In genomic region chrX:121853762-121854613, GRCh38 we compare ENCODE assay signal across 20 cellular contexts.
"Had no signal": no experiment of that assay in that cellular context is flagged by ENCODE, and none has a peak within 500 bp of the region (broad histone marks: within the 10 kb centered on the region; RNA-seq: fewer than 3 reads in every experiment).

No MANE protein-coding gene starts in this region.

- H3K9me3 ChIP-seq: esophagus muscularis mucosa, gastroesophageal sphincter, heart left ventricle, left lung, lower lobe of right lung, mucosa of descending colon had no signal

- H3K27ac ChIP-seq: coronary artery, dorsolateral prefrontal cortex, esophagus muscularis mucosa, foreskin keratinocyte, gastroesophageal sphincter, heart left ventricle, hepatocyte, left lung, lower lobe of right lung had no signal

- ATAC-seq: foreskin keratinocyte, gastroesophageal sphincter, heart left ventricle, left cardiac atrium, left lung, left ventricle myocardium superior, lower lobe of right lung, mucosa of descending colon had no signal

- H3K4me2 ChIP-seq: hepatocyte had no signal

- H3K36me3 ChIP-seq: esophagus muscularis mucosa, gastroesophageal sphincter, heart left ventricle, left lung, lower lobe of right lung had no signal

- H3K4me3 ChIP-seq: coronary artery, dorsolateral prefrontal cortex, esophagus muscularis mucosa, gastroesophageal sphincter, heart left ventricle, hepatocyte, left lung, lower lobe of right lung, mucosa of descending colon had no signal

- H3K79me2 ChIP-seq: hepatocyte had no signal

- H2AFZ ChIP-seq: hepatocyte had no signal

- H3K27me3 ChIP-seq: esophagus muscularis mucosa, foreskin keratinocyte, gastroesophageal sphincter, heart left ventricle, hepatocyte, left lung had no signal

- DNase-seq: dermis blood vessel endothelial cell; effector CD4-positive, alpha-beta T cell; effector memory CD4-positive, alpha-beta T cell; foreskin keratinocyte; heart left ventricle; hypothalamus; immature natural killer cell; left lung; left ventricle myocardium superior; lower lobe of right lung; mammary epithelial cell had no signal

- FAIRE-seq: endothelial cell of umbilical vein, frontal cortex had no signal

- H3K4me1 ChIP-seq: esophagus muscularis mucosa, foreskin keratinocyte, gastroesophageal sphincter, heart left ventricle, left lung, lower lobe of right lung had no signal
